Comparison of ENCODE assay signal across 9 cellular contexts in genomic region chr16:28492511-28492910, GRCh38. TPM values are rescaled to one million over a fixed set of nuclear protein-coding genes. Genes with fewer than 3 reads are reported as not detected.
DNase-seq lines count a peak whose midpoint lies in the region; ATAC-seq, FAIRE-seq and TF ChIP-seq lines count a peak whose summit lies in the region.
"Had no signal": no experiment of that assay in that cellular context is flagged by ENCODE, and none has a peak within 500 bp of the region (broad histone marks: within the 10 kb centered on the region; RNA-seq: fewer than 3 reads in every experiment).

No MANE protein-coding gene starts in this region.

- peak overlapping the region; percentile 99 to 100 (median 100) for H3K27ac Mint-ChIP-seq in CD4-positive, alpha-beta memory T cell

- H3K79me2 ChIP-seq in OCI-LY7 (ENCODE audit: insufficient read depth, low read depth, low read length) (peaks cover 22% of the 10 kb centered on the region; the same call in 1 of the 2 replicates), osteoblast (ENCODE audit: insufficient read depth, low read length) (peaks cover 5% of the 10 kb centered on the region)

- no peak overlapping the region for H3K9ac ChIP-seq in endocrine pancreas (ENCODE audit: control insufficient read depth, insufficient read depth, low read length)

- peak overlapping the region; percentile 36 to 82 for H3K4me3 ChIP-seq in CD4-positive, alpha-beta memory T cell (ENCODE audit: low read length in 2 of 2)
- H3K4me3 ChIP-seq in OCI-LY7 (ENCODE audit: low read depth, low read length, poor library complexity, severe bottlenecking) = peak overlapping the region; percentile 88
- peak overlapping the region; percentile 84 for H3K4me3 ChIP-seq in endocrine pancreas (ENCODE audit: control insufficient read depth, insufficient read depth, low read length)
- H3K4me3 ChIP-seq in osteoblast (ENCODE audit: insufficient read depth, low read length) = peak overlapping the region; percentile 100

- H3K4me1 ChIP-seq in CD4-positive, alpha-beta memory T cell (ENCODE audit: insufficient read depth, low read length) = peaks cover 70% of the 10 kb centered on the region
- peaks cover 35% of the 10 kb centered on the region for H3K4me1 ChIP-seq in OCI-LY7 (ENCODE audit: insufficient read depth, low read length, poor library complexity, severe bottlenecking)
- no peaks in the 10 kb centered on the region for H3K4me1 ChIP-seq in endocrine pancreas (ENCODE audit: control insufficient read depth, insufficient read depth, low read length)
- peaks cover 8% of the 10 kb centered on the region for H3K4me1 ChIP-seq in osteoblast (ENCODE audit: insufficient read depth, low read length)

- peaks cover 36 to 81% (median 64%) of the 10 kb centered on the region in 4 donors for H3K4me1 Mint-ChIP-seq in CD4-positive, alpha-beta memory T cell

- intact Hi-C loops in CD4-positive, alpha-beta memory T cell (cut with micrococcal nuclease) = no loop called here
- intact Hi-C loops in OCI-LY7 (cut with micrococcal nuclease; ENCODE audit: unreplicated experiment) = loop anchor here (1.0 to 5.0 kb wide), 3 partner anchors 60 to 330 kb away; partner anchors contain the start of genes ATXN2L and SGF29

- no peak for ATAC-seq in HG02885 (IDR thresholded peaks at IDR 0.05; ENCODE audit: poor library complexity, unreplicated experiment)
- ATAC-seq in HG03457 (IDR thresholded peaks at IDR 0.05; ENCODE audit: unreplicated experiment) = no peak
- ATAC-seq in GM19351 (IDR thresholded peaks at IDR 0.05; ENCODE audit: unreplicated experiment) = no peak

- H2AFZ ChIP-seq in OCI-LY7 (ENCODE audit: low read length) (peak overlapping the region; percentile 74; the same call in 1 of the 2 replicates), osteoblast (ENCODE audit: low read length) (peak overlapping the region; percentile 100)

- peaks cover 25 to 48% of the 10 kb centered on the region in 2 donors for H3K36me3 Mint-ChIP-seq in CD4-positive, alpha-beta memory T cell

- H3K27me3 Mint-ChIP-seq in CD4-positive, alpha-beta memory T cell = no peaks in the 10 kb centered on the region

- H3K9me3 Mint-ChIP-seq in CD4-positive, alpha-beta memory T cell = peaks cover 0 to 2% (median 0%) of the 10 kb centered on the region in 8 donors

- H3K4me3 Mint-ChIP-seq in CD4-positive, alpha-beta memory T cell = peak overlapping the region; percentile 96 to 99 (median 98)

- DNase-seq in CD4-positive, alpha-beta memory T cell = no peak
- no peak for DNase-seq in OCI-LY7 (ENCODE audit: low spot score)
- DNase-seq in osteoblast (ENCODE audit: insufficient read length, low spot score, missing footprints) = no peak
- DNase-seq in frontal cortex (ENCODE audit: low spot score in 2 of 2) = no peak

- no peaks in the 10 kb centered on the region for H3K27me3 ChIP-seq in CD4-positive, alpha-beta memory T cell (ENCODE audit: insufficient read depth, low read length)
- no peaks in the 10 kb centered on the region for H3K27me3 ChIP-seq in endocrine pancreas (ENCODE audit: control insufficient read depth, insufficient read depth, low read length)
- H3K27me3 ChIP-seq in osteoblast (ENCODE audit: insufficient read depth, low read length) = no peaks in the 10 kb centered on the region

- H3K9me2 ChIP-seq in OCI-LY7 (ENCODE audit: insufficient read depth, low read length) = no peaks in the 10 kb centered on the region

- peak overlapping the region; percentile 93 for H3K27ac ChIP-seq in CD4-positive, alpha-beta memory T cell (ENCODE audit: low read depth, low read length)
- H3K27ac ChIP-seq in OCI-LY7 (ENCODE audit: low read depth, low read length, poor library complexity, severe bottlenecking) (peak overlapping the region; percentile 74), osteoblast (ENCODE audit: low read depth, low read length) (peak overlapping the region; percentile 99)

- peak overlapping the region; percentile 87 for H3K4me2 ChIP-seq in OCI-LY7 (ENCODE audit: low read length)
- H3K4me2 ChIP-seq in osteoblast (ENCODE audit: insufficient read depth, low read length) = peak overlapping the region; percentile 99

- no peak for FAIRE-seq in frontal cortex (lab: Jason Lieb, UNC)

- TF ChIP-seq CTCF in OCI-LY7 (conservative IDR thresholded peaks at IDR 0.05; ENCODE audit: low read length) (no peak), osteoblast (IDR thresholded peaks at IDR 0.05; ENCODE audit: extremely low read depth, low read depth, low read length) (no peak)

- POLR2A ChIA-PET in CD4-positive, alpha-beta memory T cell (lab: Charles Lee; ENCODE audit: partially characterized antibody) = interaction anchor here (0.7 to 6.2 kb wide), 8 partner anchors 21 to 304 kb away, joined by 3 to 122 read pairs (median 8); partner anchors contain the start of gene SGF29
- POLR2A ChIA-PET in OCI-LY7 (lab: Charles Lee) = interaction anchor here (0.8 to 1.2 kb wide), 3 partner anchors 13 to 131 kb away, joined by 3 to 8 read pairs (median 5); no protein-coding TSS in a partner anchor

- no TSS peak for BruUV-seq in OCI-LY7 (replicated peaks; lab: Mats Ljungman, UMichigan)

- no peaks in the 10 kb centered on the region for H3K9me3 ChIP-seq in CD4-positive, alpha-beta memory T cell (ENCODE audit: control insufficient read depth in 1 of 2, low read length in 2 of 2)
- H3K9me3 ChIP-seq in OCI-LY7 (ENCODE audit: low read length) = no peaks in the 10 kb centered on the region
- no peaks in the 10 kb centered on the region for H3K9me3 ChIP-seq in endocrine pancreas (ENCODE audit: control insufficient read depth, low read length)
- H3K9me3 ChIP-seq in osteoblast (ENCODE audit: low read depth, low read length) = no peaks in the 10 kb centered on the region

- peaks cover 15% of the 10 kb centered on the region for H3K36me3 ChIP-seq in CD4-positive, alpha-beta memory T cell (ENCODE audit: insufficient read depth, low read length)
- H3K36me3 ChIP-seq in OCI-LY7 (ENCODE audit: insufficient read depth, low read length) = peaks cover 21% of the 10 kb centered on the region
- H3K36me3 ChIP-seq in endocrine pancreas (ENCODE audit: control insufficient read depth, insufficient read depth, low read length) = no peaks in the 10 kb centered on the region
- H3K36me3 ChIP-seq in osteoblast (ENCODE audit: insufficient read depth, low read length) = peaks cover 9% of the 10 kb centered on the region

- H4K20me1 ChIP-seq in OCI-LY7 (ENCODE audit: insufficient read depth, low read length) = no peaks in the 10 kb centered on the region
- H4K20me1 ChIP-seq in osteoblast (ENCODE audit: insufficient read depth, low read length) = no peaks in the 10 kb centered on the region

- CTCF ChIA-PET in CD4-positive, alpha-beta memory T cell (lab: Charles Lee; ENCODE audit: partially characterized antibody) = interaction anchor here (1.3 to 2.7 kb wide), 3 partner anchors 23 to 60 kb away, joined by 5 to 20 read pairs (median 9); no protein-coding TSS in a partner anchor
- CTCF ChIA-PET in OCI-LY7 (lab: Charles Lee; ENCODE audit: unreplicated experiment) = no interaction called here

RNA-seq across cellular contexts. Expression of gene CLN3, which starts 0.6 kb away (rescaled TPM):
- total RNA-seq in CD4-positive, alpha-beta memory T cell = 10 to 100 TPM; 62.1 to 63.6 TPM
- polyA plus RNA-seq in CD4-positive, alpha-beta memory T cell = 10 to 100 TPM; 16.8 to 33.7 TPM
- 29.7 and 45.5 TPM in 2 replicates for total RNA-seq in OCI-LY7 (2014; rRNA removed; shearing (Covaris generic))
- total RNA-seq in OCI-LY7 (2022) (35.2 and 42.3 TPM in 2 replicates), osteoblast (27.9 and 28.0 TPM in 2 replicates), frontal cortex (12.6 TPM)

RNA-seq across cellular contexts. Expression of gene APOBR, which starts 1.9 kb away (rescaled TPM):
- 1 to 10 TPM; 9.1 to 9.9 TPM for total RNA-seq in CD4-positive, alpha-beta memory T cell
- 1 to 10 TPM in 1 of 2 donors, under 1 TPM in 1; 0.12 to 3.5 TPM for polyA plus RNA-seq in CD4-positive, alpha-beta memory T cell
- 0.47 and 1.3 TPM in 2 replicates for total RNA-seq in OCI-LY7 (2014; rRNA removed; shearing (Covaris generic))
- 2.5 and 3.4 TPM in 2 replicates for total RNA-seq in OCI-LY7 (2022)
- under 0.01 TPM in 1 of 2 replicates, not detected in the other for total RNA-seq in osteoblast
- total RNA-seq in frontal cortex = under 0.01 TPM
- total RNA-seq: M059J had no signal

RNA-seq across cellular contexts. Expression of gene IL27, which starts 14.1 kb away (rescaled TPM):
- not detected for total RNA-seq in CD4-positive, alpha-beta memory T cell
- polyA plus RNA-seq in CD4-positive, alpha-beta memory T cell = not detected
- not detected in 2 replicates for total RNA-seq in OCI-LY7 (2014; rRNA removed; shearing (Covaris generic))
- not detected in 2 replicates for total RNA-seq in OCI-LY7 (2022)
- not detected in 2 replicates for total RNA-seq in osteoblast
- total RNA-seq in frontal cortex = not detected
- total RNA-seq: M059J had no signal

RNA-seq across cellular contexts. Expression of gene NPIPB7, which starts 20.4 kb away (rescaled TPM):
- 1 to 10 TPM in 1 of 2 experiments, under 1 TPM in 1; 0.72 to 1.1 TPM for total RNA-seq in CD4-positive, alpha-beta memory T cell
- not detected for polyA plus RNA-seq in CD4-positive, alpha-beta memory T cell
- 0.32 TPM in 1 of 2 replicates, not detected in the other for total RNA-seq in OCI-LY7 (2014; rRNA removed; shearing (Covaris generic))
- total RNA-seq in OCI-LY7 (2022) (0.98 and 1.1 TPM in 2 replicates), osteoblast (not detected in 2 replicates), frontal cortex (not detected)
- total RNA-seq: M059J had no signal

RNA-seq across cellular contexts. Expression of gene NUPR1, which starts 46.3 kb away (rescaled TPM):
- total RNA-seq in CD4-positive, alpha-beta memory T cell = not detected
- not detected for polyA plus RNA-seq in CD4-positive, alpha-beta memory T cell
- total RNA-seq in OCI-LY7 (2014; rRNA removed; shearing (Covaris generic)) = not detected in 2 replicates
- not detected in 2 replicates for total RNA-seq in OCI-LY7 (2022)
- total RNA-seq in osteoblast = 27.9 and 31.5 TPM in 2 replicates
- total RNA-seq in frontal cortex = under 0.01 TPM
